Comparison of ENCODE assay signal across 14 cellular contexts in the genomic region with DNA sequence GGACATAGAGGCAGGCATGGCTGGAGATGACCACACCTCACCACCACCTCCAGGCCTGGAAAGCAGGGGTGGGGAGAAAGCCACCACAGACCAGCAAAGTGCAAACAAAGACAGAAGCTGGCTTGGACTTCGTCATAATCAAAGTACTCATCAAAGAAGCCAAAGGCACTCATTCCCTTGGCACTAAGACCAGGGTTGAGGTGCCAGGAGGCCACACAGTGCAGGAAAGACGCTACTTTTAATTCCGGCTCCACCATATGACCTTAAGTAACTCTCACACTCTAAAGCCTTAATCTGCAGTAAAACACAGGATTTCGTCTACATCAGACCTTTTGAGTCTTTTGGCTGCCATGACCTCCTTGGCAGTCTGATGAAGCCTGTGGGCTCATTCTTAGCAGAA.
A peak's percentile ranks its signal among the peaks of the same experiment; 100 is the strongest.
DNase-seq lines count a peak whose midpoint lies in the region; ATAC-seq, FAIRE-seq and TF ChIP-seq lines count a peak whose summit lies in the region.
"Had no signal": no experiment of that assay in that cellular context is flagged by ENCODE, and none has a peak within 500 bp of the region (broad histone marks: within the 10 kb centered on the region; RNA-seq: fewer than 3 reads in every experiment).

No MANE protein-coding gene starts in this region.

- H3K9me3 ChIP-seq in GM12878 (replicated peaks; ENCODE audit: control insufficient read depth, insufficient read depth, low read length), result peaks cover 4% of the 10 kb centered on the region
- H3K9me3 ChIP-seq: body of pancreas had no signal

- no peak for TF ChIP-seq POLR2A in GM12878 (IDR thresholded peaks at IDR 0.05; ENCODE audit: low read depth, low read length)

- H3K9ac ChIP-seq in GM12878 (ENCODE audit: control insufficient read depth, insufficient read depth, low read length), result no peak overlapping the region
- H3K9ac ChIP-seq: GM23248 had no signal

- H3K36me3 ChIP-seq in GM12878 (ENCODE audit: control insufficient read depth in 2 of 2, insufficient read depth in 2 of 2, low read length in 1 of 2), result no peaks in the 10 kb centered on the region

- POLR2A ChIA-PET in GM12878 (lab: Charles Lee), result interaction anchor here (1.4 to 7.3 kb wide), 5 partner anchors 14 to 35 kb away, joined by 3 to 67 read pairs (median 5); no protein-coding TSS in a partner anchor

- TF ChIP-seq EP300 in GM12878 (IDR thresholded peaks at IDR 0.05; ENCODE audit: borderline replicate concordance in 1 of 2, control insufficient read depth in 1 of 2, low read depth in 2 of 2, low read length in 2 of 2), result no peak

- H3K79me2 ChIP-seq in GM12878 (ENCODE audit: control insufficient read depth, insufficient read depth, low read length), result peaks cover 45% of the 10 kb centered on the region

- RAD21 ChIA-PET in GM12878 (lab: Charles Lee; ENCODE audit: unreplicated experiment), result interaction anchor here (1.3 to 15.5 kb wide), 10 partner anchors 18 to 515 kb away, joined by 3 to 374 read pairs (median 13); no protein-coding TSS in a partner anchor

- no peak for TF ChIP-seq CTCF in GM12878 (IDR thresholded peaks at IDR 0.05 in 2 of 3, conservative IDR thresholded peaks at IDR 0.05 in 1 of 3; ENCODE audit: control insufficient read depth in 2 of 3, extremely low read depth in 1 of 3, insufficient read depth in 1 of 3, low read depth in 3 of 3, low read length in 3 of 3)
- TF ChIP-seq CTCF in nephron (IDR thresholded peaks at IDR 0.05; ENCODE audit: unreplicated experiment in 3 of 3), result no peak

- no peak for FAIRE-seq in GM12878 (lab: Jason Lieb, UNC)

- intact Hi-C loops in GM12878 (cut with micrococcal nuclease; ENCODE audit: unreplicated experiment), result loop anchor here (1.0 to 5.0 kb wide), 3 partner anchors 17 to 37 kb away; no protein-coding TSS in a partner anchor

- peaks cover 36 to 50% (median 47%) of the 10 kb centered on the region in 3 donors for H3K4me1 Mint-ChIP-seq in IgD-negative memory B cell
- peaks cover 44% of the 10 kb centered on the region for H3K4me1 Mint-ChIP-seq in nephron

- H3K4me2 ChIP-seq in GM12878 (ENCODE audit: control insufficient read depth, insufficient read depth), result peak overlapping the region; percentile 10; the same call in 1 of the 2 replicates

- SMC1A ChIA-PET in GM12878 (lab: Charles Lee; ENCODE audit: uncharacterized antibody, unreplicated experiment), result interaction anchor here (0.6 to 16.8 kb wide), 12 partner anchors 7 to 106 kb away, joined by 3 to 449 read pairs (median 24); no protein-coding TSS in a partner anchor

- ATAC-seq in GM12878, result peak; percentile 23
- ATAC-seq in HG03439 (IDR thresholded peaks at IDR 0.05; ENCODE audit: unreplicated experiment), result no peak
- ATAC-seq: body of pancreas had no signal

- 65% methylated on average over 4 of the region's 4 CpGs for WGBS in GM12878 (ENCODE audit: insufficient coverage, insufficient replicate concordance, low lambda C conversion rate, missing lambda C conversion rate)

- H3K36me3 Mint-ChIP-seq in IgD-negative memory B cell, result peaks cover 4% of the 10 kb centered on the region
- no peaks in the 10 kb centered on the region for H3K36me3 Mint-ChIP-seq in nephron (ENCODE audit: low read depth)

- H3K27me3 ChIP-seq in GM12878 (replicated peaks in 1 of 2; ENCODE audit: control insufficient read depth in 2 of 2, insufficient read depth in 2 of 2, low read length in 1 of 2), result no peaks in the 10 kb centered on the region
- H3K27me3 ChIP-seq: body of pancreas had no signal

- peaks cover 40% of the 10 kb centered on the region for H3K4me1 ChIP-seq in GM12878 (ENCODE audit: control insufficient read depth, insufficient read depth, low read length)

- TSS peak; percentile 48 for BruUV-seq in GM12878 (replicated peaks; lab: Mats Ljungman, UMichigan)

- peaks cover 0 to 4% (median 0%) of the 10 kb centered on the region in 3 donors for H3K9me3 Mint-ChIP-seq in IgD-negative memory B cell
- no peaks in the 10 kb centered on the region for H3K9me3 Mint-ChIP-seq in nephron

- H2AFZ ChIP-seq in GM12878 (ENCODE audit: control insufficient read depth, low read depth, low read length), result no peak overlapping the region
- H2AFZ ChIP-seq: GM23248 had no signal

- H3K27ac ChIP-seq in GM12878 (ENCODE audit: control insufficient read depth, insufficient read depth), result peak overlapping the region; percentile 88
- H3K27ac ChIP-seq: 22Rv1, body of pancreas, epithelial cell of prostate, GM23248 had no signal

- in situ Hi-C loops in GM12878 (cut with MboI), result no loop called here

- H3K27ac Mint-ChIP-seq in IgD-negative memory B cell (peak overlapping the region; percentile 71 to 95 (median 76)), nephron (peak overlapping the region in 2 of 3 experiments; percentile 22 to 89)

- no peak overlapping the region for H3K4me3 ChIP-seq in GM12878
- H3K4me3 ChIP-seq: body of pancreas, GM23248 had no signal

- H4K20me1 ChIP-seq in GM12878 (ENCODE audit: control insufficient read depth, insufficient read depth), result no peaks in the 10 kb centered on the region

- DNase-seq in DMS 273 (lab: John Stamatoyannopoulos, UW; ENCODE audit: unreplicated experiment) (peak; percentile 56), DMS 273 treated with DMSO at 0.1 percent for 48 hours (lab: John Stamatoyannopoulos, UW) (no peak), GM12878 (ENCODE audit: low read depth, low spot score) (no peak), NCI-H2107 treated with DMSO at 0.1 percent for 48 hours (lab: John Stamatoyannopoulos, UW; ENCODE audit: unreplicated experiment) (no peak), NCI-H1930 (lab: John Stamatoyannopoulos, UW) (no peak)
- DNase-seq: GM23248, occipital lobe, SIG-M5 had no signal

- CTCF ChIA-PET in GM12878 (lab: Yijun Ruan, JAX), result interaction anchor here (1.5 to 10.6 kb wide), 4 partner anchors 12 to 128 kb away, joined by 4 to 108 read pairs (median 21); no protein-coding TSS in a partner anchor

- no peak for TF ChIP-seq RAD21 in GM12878 (IDR thresholded peaks at IDR 0.05; ENCODE audit: insufficient read depth, low read depth, low read length)

- H3K27me3 Mint-ChIP-seq in IgD-negative memory B cell (no peaks in the 10 kb centered on the region), nephron (ENCODE audit: low read depth) (peaks cover 3% of the 10 kb centered on the region)

- H3K4me3 Mint-ChIP-seq in IgD-negative memory B cell (peak overlapping the region in 3 of 4 donors; percentile 23 to 70 (median 31)), nephron (no peak overlapping the region)

TF ChIP-seq in GM12878, 131 proteins besides CTCF, POLR2A, EP300 and RAD21:
- TF ChIP-seq RUNX3 (IDR thresholded peaks at IDR 0.05; ENCODE audit: low read length) (peak; percentile 21; the same call in 1 of the 2 replicates), ZBED1 (IDR thresholded peaks at IDR 0.05; ENCODE audit: borderline replicate concordance) (no peak), HDGF (IDR thresholded peaks at IDR 0.05) (peak; percentile 81; the same call in 1 of the 2 replicates), SMARCA5 (IDR thresholded peaks at IDR 0.05) (peak; percentile 84), BHLHE40 (IDR thresholded peaks at IDR 0.05; ENCODE audit: borderline replicate concordance in 1 of 2, low read depth in 2 of 2, low read length in 1 of 2) (0 out of 4 replicates have a peak, but pooled peaks of 1 of the 2 experiments have one; percentile 6)

Comparison
In these comparisons a context has a peak if more than half of its experiments do, and no peak if none do; other contexts are left out.
1. H3K4me3 Mint-ChIP-seq: peak in IgD-negative memory B cell (3 of 4); none in nephron (0 of 3).